Comparison of ENCODE assay signal across 30 cellular contexts in genomic region chr12:124013073-124013472, GRCh38.
"Had no signal": no experiment of that assay in that cellular context is flagged by ENCODE, and none has a peak within 500 bp of the region (broad histone marks: within the 10 kb centered on the region; RNA-seq: fewer than 3 reads in every experiment).

No MANE protein-coding gene starts in this region.

- H3K9me3 ChIP-seq: adrenal gland, ascending aorta, lower lobe of right lung, sigmoid colon, upper lobe of left lung had no signal

- H3K4me3 ChIP-seq: adrenal gland, ascending aorta, hepatocyte, lower lobe of right lung, neural progenitor cell, sigmoid colon, upper lobe of left lung had no signal

- DNase-seq: activated CD4-positive, alpha-beta T cell treated with anti-CD3 and anti-CD28 coated beads, Interleukin-2, amount 10 ng/mL, durations not matched to agents 7 days and 5 days; activated CD8-positive, alpha-beta T cell treated with anti-CD3 and anti-CD28 coated beads, Interleukin-2, amount 10 ng/mL, durations not matched to agents 7 days and 5 days; activated naive CD4-positive, alpha-beta T cell; activated T-cell treated with anti-CD3 and anti-CD28 coated beads, Interleukin-2, amount 50 U/mL, for 1 hour; brain microvascular endothelial cell; caudate nucleus; dermis blood vessel endothelial cell; effector CD8-positive, alpha-beta T cell; foreskin melanocyte; glutamatergic neuron; immature natural killer cell; lower lobe of right lung; mesendoderm; naive thymus-derived CD4-positive, alpha-beta T cell; posterior cingulate gyrus; sigmoid colon; stimulated activated CD4-positive, alpha-beta T cell treated with anti-CD3 and anti-CD28 coated beads, Interleukin-2, amount 100 ng/mL, for 48 hours; stimulated activated CD8-positive, alpha-beta memory T cell treated with anti-CD3 and anti-CD28 coated beads, Interleukin-4, amount 100 ng/mL, for 48 hours; stimulated activated naive CD4-positive, alpha-beta T cell treated with Interleukin-2 at 50 U/mL for 16 hours; SW 1271; upper lobe of left lung had no signal

- H3K27ac Mint-ChIP-seq: activated CD4-positive, alpha-beta T cell treated with anti-CD3 and anti-CD28 coated beads, Interleukin-2, amount 10 ng/mL, durations not matched to agents 7 days and 5 days; activated CD8-positive, alpha-beta T cell treated with anti-CD3 and anti-CD28 coated beads, Interleukin-2, amount 10 ng/mL, durations not matched to agents 7 days and 5 days; activated naive CD8-positive, alpha-beta T cell; immature natural killer cell; neural progenitor cell had no signal

- ATAC-seq: activated CD4-positive, CD25-positive, alpha-beta regulatory T cell treated with anti-CD3 and anti-CD28 coated beads, Interleukin-2, amount 50 U/mL, for 24 hours; activated CD8-positive, alpha-beta T cell treated with anti-CD3 and anti-CD28 coated beads, Interleukin-2, amount 10 ng/mL, durations not matched to agents 7 days and 5 days; activated T-helper 17 cell treated with anti-CD3 and anti-CD28 coated beads, Interleukin-2, amount 50 U/mL, for 72 hours; esophagus mucosa; left lobe of liver; lower lobe of right lung; naive thymus-derived CD4-positive, alpha-beta T cell had no signal

- H3K4me3 Mint-ChIP-seq: activated CD4-positive, alpha-beta T cell treated with anti-CD3 and anti-CD28 coated beads, Interleukin-2, amount 10 ng/mL, durations not matched to agents 7 days and 5 days; activated CD8-positive, alpha-beta T cell treated with anti-CD3 and anti-CD28 coated beads, Interleukin-2, amount 10 ng/mL, durations not matched to agents 7 days and 5 days; activated naive CD8-positive, alpha-beta T cell; activated T-helper 17 cell treated with anti-CD3 and anti-CD28 coated beads, Interleukin-2, amount 50 U/mL, for 72 hours; immature natural killer cell; naive thymus-derived CD4-positive, alpha-beta T cell; neural progenitor cell had no signal

- H3K27ac ChIP-seq: adrenal gland, ascending aorta, brain microvascular endothelial cell, hepatocyte, lower lobe of right lung, neural progenitor cell, sigmoid colon, upper lobe of left lung had no signal

- H3K27me3 Mint-ChIP-seq: activated CD4-positive, alpha-beta T cell treated with anti-CD3 and anti-CD28 coated beads, Interleukin-2, amount 10 ng/mL, durations not matched to agents 7 days and 5 days; activated naive CD8-positive, alpha-beta T cell; activated T-helper 17 cell treated with anti-CD3 and anti-CD28 coated beads, Interleukin-2, amount 50 U/mL, for 72 hours; naive thymus-derived CD4-positive, alpha-beta T cell had no signal
